ENCODE assay signal across 21 cellular contexts in the genomic region with DNA sequence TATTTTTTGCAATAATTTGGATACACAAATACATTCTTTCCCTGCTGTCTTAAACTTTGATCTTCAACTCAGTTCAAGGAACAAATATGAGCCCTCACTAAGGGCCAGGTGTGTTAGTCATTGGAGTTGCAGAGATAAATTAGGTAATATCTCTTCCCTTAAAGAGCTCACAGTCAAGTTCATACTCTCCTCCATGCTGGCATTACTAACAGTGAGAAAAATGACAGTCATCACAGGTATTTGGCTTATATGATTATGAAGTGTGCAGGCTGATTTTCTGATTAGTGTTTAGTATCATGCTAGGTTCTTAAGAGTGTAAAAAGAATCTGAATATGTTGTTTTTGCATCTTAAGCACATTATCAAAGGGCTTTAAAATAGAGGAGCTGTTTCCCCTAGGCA.
"Had no signal": no experiment of that assay in that cellular context is flagged by ENCODE, and none has a peak within 500 bp of the region (broad histone marks: within the 10 kb centered on the region; RNA-seq: fewer than 3 reads in every experiment).

No MANE protein-coding gene starts in this region.

- ATAC-seq: activated CD8-positive, alpha-beta memory T cell treated with anti-CD3 and anti-CD28 coated beads, Interleukin-2, amount 10 ng/mL, durations not matched to agents 7 days and 5 days; Panc1; WTC11 had no signal

- DNase-seq: activated CD4-positive, alpha-beta T cell treated with anti-CD3 and anti-CD28 coated beads for 48 hours; activated CD4-positive, alpha-beta T cell treated with anti-CD3 and anti-CD28 coated beads, Interleukin-2, amount 50 U/mL, for 4 hours; activated CD4-positive, CD25-positive, alpha-beta regulatory T cell treated with anti-CD3 and anti-CD28 coated beads, Interleukin-2, amount 50 U/mL, for 72 hours; activated CD8-positive, alpha-beta memory T cell treated with anti-CD3 and anti-CD28 coated beads, Interleukin-2, amount 10 ng/mL, durations not matched to agents 7 days and 5 days; activated effector memory CD4-positive, alpha-beta T cell treated with Interleukin-2 at 50 U/mL for 16 hours; activated naive CD4-positive, alpha-beta T cell; activated T-cell treated with anti-CD3 and anti-CD28 coated beads, Interleukin-2, amount 50 U/mL, for 24 hours; aorta; IMR-90; KBM-7; NCI-H1092; NCI-H1417; NCI-H1930; NCI-H2171; NCI-H2227 treated with DMSO at 0.1 percent for 48 hours; NCI-H526; NCI-H82; RPMI8226; SHP77 had no signal
